In the genomic region with DNA sequence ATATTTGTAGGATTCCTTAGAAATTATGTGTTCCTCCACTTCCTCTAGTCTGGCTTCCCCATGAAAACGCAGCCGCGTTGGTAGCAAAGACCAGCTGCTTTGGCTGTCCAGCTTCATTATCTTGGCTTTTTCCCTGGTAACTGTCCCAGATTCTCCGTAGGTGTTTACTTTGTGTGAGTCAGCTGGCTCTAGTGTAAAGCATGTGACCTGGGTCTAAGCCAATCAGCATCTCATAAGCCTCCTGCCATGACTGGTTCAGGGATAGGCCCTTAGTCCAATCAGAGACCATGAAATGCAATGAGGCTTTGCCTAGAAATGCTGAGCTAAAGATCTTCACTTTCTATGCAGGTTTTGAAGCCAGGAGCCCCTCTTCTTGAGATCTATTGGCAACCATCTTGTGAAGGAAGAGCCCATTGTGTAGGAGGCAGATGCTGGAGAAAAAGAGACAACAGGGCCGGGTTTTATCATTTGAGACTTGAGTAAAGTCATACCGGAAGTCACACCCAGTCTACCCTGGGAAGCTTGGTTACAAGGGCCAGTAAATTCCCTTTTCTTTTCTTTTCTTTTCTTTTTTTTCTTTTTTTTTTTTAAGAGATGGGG, we compare ENCODE assay signal across 7 cellular contexts.
DNase-seq lines count a peak whose midpoint lies in the region; ATAC-seq, FAIRE-seq and TF ChIP-seq lines count a peak whose summit lies in the region.

No MANE protein-coding gene starts in this region.

- intact Hi-C loops in left cardiac atrium (cut with DNase I) = no loop called here

- no peak overlapping the region for H3K27ac ChIP-seq in HEK293 (ENCODE audit: extremely low read depth, low read depth, low read length)
- H3K27ac ChIP-seq in SK-N-MC = peak overlapping the region; percentile 84
- peak overlapping the region; percentile 63 to 89 for H3K27ac ChIP-seq in small intestine (ENCODE audit: low read depth in 1 of 2, low read length in 1 of 2)

- H3K9me3 ChIP-seq in HEK293 (ENCODE audit: control insufficient read depth, insufficient read depth, low read depth, low read length) = no peaks in the 10 kb centered on the region
- no peaks in the 10 kb centered on the region for H3K9me3 ChIP-seq in SK-N-MC (ENCODE audit: low read depth, low read length)
- no peaks in the 10 kb centered on the region for H3K9me3 ChIP-seq in small intestine (ENCODE audit: control insufficient read depth, low read depth)

- POLR2A ChIA-PET in HEK293 (lab: Yijun Ruan, JAX) = no interaction called here

- no peak for DNase-seq in SK-N-MC (ENCODE audit: low read depth, low spot score)
- peak; percentile 41 for DNase-seq in left cardiac atrium
- DNase-seq in small intestine = peak; percentile 88
- no peak for DNase-seq in NCI-H1436 (lab: John Stamatoyannopoulos, UW)
- no peak for DNase-seq in effector CD4-positive, alpha-beta T cell

- H3K4me3 ChIP-seq in HEK293 (ENCODE audit: low read depth, low read length) (no peak overlapping the region), SK-N-MC (no peak overlapping the region), small intestine (ENCODE audit: low read depth in 1 of 2, low read length in 2 of 2) (no peak overlapping the region)

- no peak overlapping the region for H3K9ac ChIP-seq in SK-N-MC (ENCODE audit: insufficient read length)

- H3K36me3 ChIP-seq in HEK293 (ENCODE audit: control insufficient read depth in 2 of 2, insufficient read depth in 1 of 2, low read length in 2 of 2) (no peaks in the 10 kb centered on the region), SK-N-MC (ENCODE audit: insufficient read depth, low read length) (no peaks in the 10 kb centered on the region), small intestine (ENCODE audit: control insufficient read depth in 2 of 2, insufficient read depth in 2 of 2, low read length in 2 of 2) (no peaks in the 10 kb centered on the region)

- no peak for TF ChIP-seq CTCF in HEK293 (tag by site-specific recombination; IDR thresholded peaks at IDR 0.05)

- 10 to 34% (median 28%) methylated on average over 6 of the region's 6 CpGs for WGBS in small intestine, 3 donors

- CTCF ChIA-PET in HEK293 (lab: Yijun Ruan, JAX) = interaction anchor here (0.7 to 1.2 kb wide), 3 partner anchors 90 to 392 kb away, joined by 3 to 4 read pairs (median 3); no protein-coding TSS in a partner anchor

- peak; percentile 97 to 98 for ATAC-seq in left cardiac atrium
- ATAC-seq in HG02571 (IDR thresholded peaks at IDR 0.05; ENCODE audit: unreplicated experiment) = no peak

- no peaks in the 10 kb centered on the region for H3K27me3 ChIP-seq in small intestine (ENCODE audit: control insufficient read depth in 2 of 2, insufficient read depth in 2 of 2, low read length in 2 of 2)

- H3K4me1 ChIP-seq in HEK293 (ENCODE audit: control insufficient read depth, insufficient read depth, low read length) (no peaks in the 10 kb centered on the region), small intestine (ENCODE audit: control insufficient read depth in 2 of 2, insufficient read depth in 1 of 2, low read depth in 1 of 2, low read length in 1 of 2) (peaks cover 0 to 2% of the 10 kb centered on the region in 2 donors)

- no peak for FAIRE-seq in small intestine (lab: Jason Lieb, UNC)

TF ChIP-seq in HEK293, 187 proteins besides CTCF, POLR2A, EP300 and RAD21:
- TF ChIP-seq ZNF571 (tag by site-specific recombination; IDR thresholded peaks at IDR 0.05) (no peak), SP2 (tag by site-specific recombination; IDR thresholded peaks at IDR 0.05) (peak; percentile 37)
TF ChIP-seq in HEK293: peak in this region for 1.

Comparison
In these comparisons a context has a peak if more than half of its experiments do, and no peak if none do; other contexts are left out.
1. DNase-seq: peak in left cardiac atrium (single experiment) and small intestine (single experiment); none in SK-N-MC (single experiment), NCI-H1436 (single experiment) and effector CD4-positive, alpha-beta T cell (single experiment).